Comparison of ENCODE assay signal across 1 cellular context in genomic region chr1:56912325-56912724, GRCh38.
TF ChIP-seq lines count a peak whose summit lies in the region.

No MANE protein-coding gene starts in this region.

TF ChIP-seq in liver, 16 proteins besides CTCF, POLR2A, EP300 and RAD21 (continued from another document):
- TF ChIP-seq ATF3 (IDR thresholded peaks at IDR 0.05) (no peak), FOXA2 (IDR thresholded peaks at IDR 0.05) (no peak), GABPA (IDR thresholded peaks at IDR 0.05 in 1 of 2, conservative IDR thresholded peaks at IDR 0.05 in 1 of 2) (no peak)
